1 cellular context compared by ENCODE assay signal in the genomic region with DNA sequence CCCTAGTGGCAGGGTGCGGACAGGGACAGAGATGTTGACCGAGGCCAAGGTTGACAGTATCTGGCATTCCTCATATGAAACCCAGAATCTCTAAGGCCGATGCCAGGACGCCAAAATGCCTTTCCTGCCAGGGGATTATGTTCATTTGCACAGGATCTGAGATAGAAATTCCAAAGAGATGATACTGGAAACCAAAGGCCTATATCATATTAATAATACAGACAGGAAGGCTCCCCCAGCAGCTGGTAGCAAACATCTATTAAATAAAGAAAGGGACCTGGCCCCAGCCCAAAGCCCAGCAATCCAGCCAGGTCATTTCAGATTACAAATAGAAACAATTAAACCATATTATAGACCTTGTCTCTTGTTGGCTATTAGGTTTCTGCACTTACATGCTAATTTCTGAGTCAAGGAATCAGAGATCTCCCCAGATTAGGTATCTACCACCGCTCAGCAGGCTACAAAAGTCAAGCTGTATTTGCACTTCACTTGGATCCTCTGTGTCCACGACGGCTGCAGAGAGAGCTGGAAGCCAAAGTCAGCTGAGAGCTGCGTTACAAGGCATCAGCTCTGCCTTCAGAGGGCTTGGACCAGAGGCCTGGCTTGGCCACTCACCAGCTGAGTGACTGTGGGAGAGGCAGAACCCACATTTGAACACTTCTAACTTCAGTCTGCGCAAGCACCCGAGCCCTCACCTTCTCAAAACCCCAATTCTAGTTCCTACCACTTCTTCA.
TF ChIP-seq lines count a peak whose summit lies in the region.

No MANE protein-coding gene starts in this region.

TF ChIP-seq in SK-N-SH treated with all-trans-retinoic acid at 6 μM for 48 hours, 23 proteins besides CTCF, POLR2A, EP300 and RAD21 (continued from another document):
- TF ChIP-seq ZFP30 (CRISPR knock-in tag; IDR thresholded peaks at IDR 0.05) (no peak), ZFP3 (CRISPR knock-in tag; IDR thresholded peaks at IDR 0.05) (peak; percentile 22; the same call in 1 of the 2 replicates), BACH2 (CRISPR knock-in tag; IDR thresholded peaks at IDR 0.05; ENCODE audit: borderline replicate concordance) (no peak), OSR1 (CRISPR knock-in tag; IDR thresholded peaks at IDR 0.05) (no peak), SNAI2 (CRISPR knock-in tag; IDR thresholded peaks at IDR 0.05) (peak; percentile 79; the same call in 1 of the 2 replicates), ZNF8 (CRISPR knock-in tag; IDR thresholded peaks at IDR 0.05) (no peak), TOX (CRISPR knock-in tag; IDR thresholded peaks at IDR 0.05; ENCODE audit: borderline replicate concordance) (no peak), PPARA (CRISPR knock-in tag; IDR thresholded peaks at IDR 0.05; ENCODE audit: borderline replicate concordance) (no peak), ZNF565 (CRISPR knock-in tag; conservative IDR thresholded peaks at IDR 0.05; ENCODE audit: low read depth) (no peak), PATZ1 (CRISPR knock-in tag; IDR thresholded peaks at IDR 0.05; ENCODE audit: borderline replicate concordance) (peak; percentile 70; the same call in 1 of the 2 replicates)
